Comparison of ENCODE assay signal across 9 cellular contexts in the genomic region with DNA sequence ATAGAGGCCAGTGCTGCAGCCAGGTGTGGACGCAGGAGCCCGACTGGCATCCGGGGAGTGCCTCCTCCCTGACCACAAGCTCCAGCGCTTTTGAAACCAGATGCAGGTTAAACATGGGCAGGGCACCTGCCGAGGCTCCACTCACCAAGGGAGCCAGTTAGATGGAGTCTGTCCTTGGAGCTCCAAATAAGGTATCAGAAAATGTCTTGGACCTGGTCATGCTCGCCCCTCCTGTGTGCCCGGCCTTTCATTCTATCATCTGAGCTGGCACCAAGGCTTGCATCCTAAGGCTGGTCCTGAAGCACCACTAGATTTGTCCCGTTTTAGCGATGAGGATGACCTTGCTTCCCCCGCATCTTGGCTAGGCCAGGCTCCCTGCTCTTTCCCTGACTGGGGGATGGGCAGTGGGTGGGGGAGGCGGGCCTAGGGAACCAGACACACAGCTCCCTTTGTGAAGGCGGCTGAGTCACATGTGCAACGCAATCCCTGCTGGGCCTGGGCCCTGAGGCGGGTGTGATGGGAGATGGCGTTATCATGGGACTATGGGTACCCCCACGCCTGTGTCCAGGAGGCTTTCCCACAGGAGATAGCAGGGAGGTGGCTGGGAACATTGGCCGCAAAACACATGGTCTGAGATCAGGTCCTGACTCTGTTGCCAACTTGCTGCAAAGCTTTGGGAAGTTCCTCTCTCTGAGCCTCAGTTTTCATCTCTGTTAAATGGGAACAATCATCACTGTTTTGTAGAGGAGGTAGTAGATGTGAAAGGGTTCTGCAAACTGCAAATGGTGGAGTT. TPM values are rescaled to one million over a fixed set of nuclear protein-coding genes. Genes with fewer than 3 reads are reported as not detected.
A peak's percentile ranks its signal among the peaks of the same experiment; 100 is the strongest.
DNase-seq lines count a peak whose midpoint lies in the region; ATAC-seq, FAIRE-seq and TF ChIP-seq lines count a peak whose summit lies in the region.
"Had no signal": no experiment of that assay in that cellular context is flagged by ENCODE, and none has a peak within 500 bp of the region (broad histone marks: within the 10 kb centered on the region; RNA-seq: fewer than 3 reads in every experiment).

No MANE protein-coding gene starts in this region.

- H3K4me1 ChIP-seq in prostate gland (replicated peaks): peaks cover 15% of the 10 kb centered on the region

- 58% methylated on average over 17 of the region's 17 CpGs for WGBS in prostate gland

- ATAC-seq in GM18502 (IDR thresholded peaks at IDR 0.05; ENCODE audit: poor library complexity, unreplicated experiment): no peak

- H3K27ac ChIP-seq in prostate gland: peak overlapping the region; percentile 54 to 83
- no peak overlapping the region for H3K27ac ChIP-seq in coronary artery

- no peaks in the 10 kb centered on the region for H3K36me3 ChIP-seq in prostate gland

- TF ChIP-seq POLR2A in prostate gland (IDR thresholded peaks at IDR 0.05): peak; percentile 38

- H3K9me3 ChIP-seq in prostate gland: no peaks in the 10 kb centered on the region

- no peaks in the 10 kb centered on the region for H3K27me3 ChIP-seq in prostate gland (replicated peaks; ENCODE audit: insufficient read depth)

- DNase-seq in ELR (ENCODE audit: low read depth): peak; percentile 80
- DNase-seq in RCC 7860 (ENCODE audit: low spot score): peak; percentile 96
- peak; percentile 26 to 50 for DNase-seq in foreskin fibroblast
- DNase-seq in prostate gland (ENCODE audit: low spot score): peak; percentile 41
- DNase-seq in coronary artery (ENCODE audit: low spot score): no peak
- DNase-seq in NCI-H2171 treated with DMSO at 0.1 percent for 48 hours (lab: John Stamatoyannopoulos, UW): no peak
- no peak for DNase-seq in OCI-M2 (lab: John Stamatoyannopoulos, UW; ENCODE audit: unreplicated experiment)
- DNase-seq: NCI-H446 had no signal

- peak; percentile 85 for FAIRE-seq in RCC 7860 (lab: Jason Lieb, UNC)

- intact Hi-C loops in prostate gland (cut with DNase I): no loop called here

- no peak for TF ChIP-seq CTCF in foreskin fibroblast (IDR thresholded peaks at IDR 0.05; ENCODE audit: low read depth, low read length)
- no peak for TF ChIP-seq CTCF in prostate gland (IDR thresholded peaks at IDR 0.05)
- TF ChIP-seq CTCF in coronary artery (IDR thresholded peaks at IDR 0.05): no peak

- H3K4me3 ChIP-seq in foreskin fibroblast (ENCODE audit: low read depth in 1 of 2, low read length in 2 of 2): no peak overlapping the region
- H3K4me3 ChIP-seq in prostate gland: no peak overlapping the region
- H3K4me3 ChIP-seq in coronary artery: no peak overlapping the region

RNA-seq across cellular contexts. Expression of gene ADGRG1, which starts 5.0 kb away (rescaled TPM):
- 100 to 1,000 TPM in 1 of 2 donors, 10 to 100 TPM in 1; 78.5 to 347 TPM for total RNA-seq in prostate gland

RNA-seq across cellular contexts. Expression of gene ADGRG3, which starts 44.7 kb away (rescaled TPM):
- not detected for total RNA-seq in prostate gland

Comparison
In these comparisons a context has a peak if more than half of its experiments do, and no peak if none do; other contexts are left out.
1. DNase-seq: peak in ELR (single experiment), RCC 7860 (single experiment), foreskin fibroblast (2 of 2) and prostate gland (single experiment); none in coronary artery (single experiment), NCI-H2171 treated with DMSO at 0.1 percent for 48 hours (single experiment) and OCI-M2 (single experiment).
2. H3K27ac ChIP-seq: peak in prostate gland (2 of 2); none in coronary artery (0 of 2).